In the genomic region with DNA sequence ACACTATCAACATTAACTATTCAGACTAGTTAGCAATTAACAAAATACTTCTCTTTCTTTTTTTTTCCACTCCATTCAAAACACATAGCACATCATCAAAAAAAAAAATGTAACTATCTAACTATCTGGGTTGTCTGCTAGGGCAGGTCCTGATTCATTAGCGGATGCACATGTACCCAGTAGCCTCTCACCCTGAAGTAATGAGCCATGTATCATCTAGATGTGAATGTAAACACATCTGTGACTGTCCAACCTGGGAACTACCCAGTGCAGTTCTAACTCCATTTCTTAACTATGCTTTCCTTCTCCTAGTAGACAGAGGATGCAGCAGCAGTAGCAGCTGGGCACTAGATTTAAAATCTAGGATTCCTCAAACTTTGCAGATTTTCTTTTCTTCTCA, we compare ENCODE assay signal across 18 cellular contexts.
"Had no signal": no experiment of that assay in that cellular context is flagged by ENCODE, and none has a peak within 500 bp of the region (broad histone marks: within the 10 kb centered on the region; RNA-seq: fewer than 3 reads in every experiment).

No MANE protein-coding gene starts in this region.

- H3K4me3 Mint-ChIP-seq: activated naive CD4-positive, alpha-beta T cell treated with anti-CD3 and anti-CD28 coated beads for 36 hours; activated T-helper 17 cell treated with anti-CD3 and anti-CD28 coated beads, Interleukin-2, amount 50 U/mL, for 72 hours; neural progenitor cell had no signal

- H3K27me3 ChIP-seq: neural progenitor cell, ovary, stomach, testis, upper lobe of right lung had no signal

- H3K4me1 Mint-ChIP-seq: activated T-helper 17 cell treated with anti-CD3 and anti-CD28 coated beads, Interleukin-2, amount 50 U/mL, for 72 hours; neural progenitor cell had no signal

- H3K9me3 ChIP-seq: ovary, stomach, testis, upper lobe of right lung had no signal

- H3K27me3 Mint-ChIP-seq: activated T-helper 17 cell treated with anti-CD3 and anti-CD28 coated beads, Interleukin-2, amount 50 U/mL, for 72 hours had no signal

- ATAC-seq: activated T-helper 17 cell treated with anti-CD3 and anti-CD28 coated beads, Interleukin-2, amount 50 U/mL, for 72 hours; esophagus mucosa; left colon; upper lobe of right lung had no signal

- H3K36me3 Mint-ChIP-seq: neural progenitor cell had no signal

- H3K9me3 Mint-ChIP-seq: activated naive CD4-positive, alpha-beta T cell treated with anti-CD3 and anti-CD28 coated beads for 36 hours; activated T-helper 17 cell treated with anti-CD3 and anti-CD28 coated beads, Interleukin-2, amount 50 U/mL, for 72 hours had no signal

- H3K36me3 ChIP-seq: neural progenitor cell, ovary, stomach, upper lobe of right lung had no signal

- H3K27ac ChIP-seq: neural progenitor cell, ovary, stomach, testis, upper lobe of right lung, VCaP had no signal

- H3K4me3 ChIP-seq: lung, neural progenitor cell, ovary, stomach, testis, upper lobe of right lung had no signal

- DNase-seq: activated CD4-positive, alpha-beta T cell treated with anti-CD3 and anti-CD28 coated beads for 1 hour; activated CD4-positive, alpha-beta T cell treated with anti-CD3 and anti-CD28 coated beads, Interleukin-2, amount 50 U/mL, for 4 hours; activated naive CD4-positive, alpha-beta T cell treated with anti-CD3 and anti-CD28 coated beads for 36 hours; activated T-cell treated with anti-CD3 and anti-CD28 coated beads for 4 hours; caudate nucleus; foreskin fibroblast; glutamatergic neuron; left colon; ovary; stimulated activated CD4-positive, alpha-beta T cell treated with anti-CD3 and anti-CD28 coated beads, Interleukin-1b, Interleukin-23, amount 100 ng/mL, for 48 hours; stomach; testis; upper lobe of right lung had no signal

- H3K4me1 ChIP-seq: neural progenitor cell, stomach, testis, upper lobe of right lung had no signal
